In the genomic region with DNA sequence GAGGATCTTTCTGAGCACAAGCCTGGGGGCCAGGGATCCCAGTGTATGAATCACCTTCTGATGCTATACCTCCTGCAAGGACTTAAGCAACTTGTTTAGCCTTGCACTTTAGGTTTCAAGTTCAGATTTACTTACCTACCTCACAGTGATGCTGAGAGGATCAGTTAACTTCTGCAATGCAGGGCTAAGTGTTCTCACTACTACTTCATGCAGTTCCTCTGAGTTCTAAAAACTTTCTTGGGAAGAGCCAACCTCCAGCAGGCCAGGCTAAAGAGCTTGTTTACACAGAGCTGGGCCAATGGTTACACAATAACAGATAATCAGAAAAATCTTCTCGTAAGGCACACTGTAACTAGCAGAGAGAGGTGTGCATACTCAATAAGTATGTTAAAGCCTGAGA, we compare ENCODE assay signal across 13 cellular contexts. TPM values are rescaled to one million over a fixed set of nuclear protein-coding genes. Genes with fewer than 3 reads are reported as not detected.
DNase-seq lines count a peak whose midpoint lies in the region; TF ChIP-seq lines count a peak whose summit lies in the region.
"Had no signal": no experiment of that assay in that cellular context is flagged by ENCODE, and none has a peak within 500 bp of the region (broad histone marks: within the 10 kb centered on the region; RNA-seq: fewer than 3 reads in every experiment).

No MANE protein-coding gene starts in this region.

- no peak overlapping the region for H2AFZ ChIP-seq in hepatocyte

- no peak for TF ChIP-seq CTCF in hepatocyte (IDR thresholded peaks at IDR 0.05; ENCODE audit: poor library complexity)

- no peaks in the 10 kb centered on the region for H3K27me3 ChIP-seq in hepatocyte
- H3K27me3 ChIP-seq: uterus had no signal

- H3K4me3 ChIP-seq in hepatocyte: no peak overlapping the region
- H3K4me3 ChIP-seq in skeletal muscle cell (ENCODE audit: low read depth, low read length): no peak overlapping the region
- H3K4me3 ChIP-seq: uterus had no signal

- H4K20me1 ChIP-seq in hepatocyte (ENCODE audit: insufficient read depth, poor library complexity, severe bottlenecking): peaks cover 25% of the 10 kb centered on the region

- H3K4me1 ChIP-seq in hepatocyte (ENCODE audit: insufficient read depth): peaks cover 17% of the 10 kb centered on the region
- H3K4me1 ChIP-seq: uterus had no signal

- no peaks in the 10 kb centered on the region for H3K9me2 ChIP-seq in hepatocyte (replicated peaks; ENCODE audit: insufficient read depth)

- peak overlapping the region; percentile 97 for H3K27ac ChIP-seq in caudate nucleus (ENCODE audit: low read depth, low read length)
- peak overlapping the region; percentile 22 for H3K27ac ChIP-seq in hepatocyte
- H3K27ac ChIP-seq: uterus had no signal

- peaks cover under 1% of the 10 kb centered on the region for H3K36me3 ChIP-seq in hepatocyte (replicated peaks; ENCODE audit: insufficient read depth, low read depth)
- H3K36me3 ChIP-seq: uterus had no signal

- peak overlapping the region; percentile 35 for H3K4me2 ChIP-seq in hepatocyte

- no peaks in the 10 kb centered on the region for H3K9me3 ChIP-seq in hepatocyte (ENCODE audit: low read depth)
- H3K9me3 ChIP-seq: uterus had no signal

- WGBS in hepatocyte (ENCODE audit: low lambda C conversion rate, missing lambda C conversion rate): 44% methylated on average over 1 of the region's 1 CpG

- peaks cover 31% of the 10 kb centered on the region for H3K79me2 ChIP-seq in hepatocyte

- peak; percentile 34 for DNase-seq in HCEC 1CT
- no peak for DNase-seq in caudate nucleus (lab: John Stamatoyannopoulos, UW)
- peak; percentile 37 for DNase-seq in hepatocyte (ENCODE audit: low spot score)
- DNase-seq in skeletal muscle cell (ENCODE audit: low read depth): peak; percentile 65
- no peak for DNase-seq in SK-N-DZ (ENCODE audit: low spot score)
- no peak for DNase-seq in SKM-1 (lab: John Stamatoyannopoulos, UW; ENCODE audit: unreplicated experiment)
- no peak for DNase-seq in activated gamma-delta T cell treated with Interleukin-2 at 50 U/mL for 16 hours
- DNase-seq in NCI-H2227 treated with DMSO at 0.1 percent for 48 hours (lab: John Stamatoyannopoulos, UW): no peak
- DNase-seq: activated CD4-positive, alpha-beta T cell treated with anti-CD3 and anti-CD28 coated beads, Interleukin-2, amount 50 U/mL, for 1 hour; AML-193; NCI-H1105; T-helper 17 cell; uterus had no signal

RNA-seq across cellular contexts. Expression of a gene that starts 13.0 kb away (rescaled TPM):
- 56.0 and 57.3 TPM in 2 replicates for total RNA-seq in hepatocyte
- 19.1 and 20.9 TPM in 2 replicates for polyA plus RNA-seq in hepatocyte
- 51.3 and 65.9 TPM in 2 replicates for polyA plus RNA-seq in SK-N-DZ (2014; cell fraction: cytosol; rRNA removed)
- 40.5 and 41.9 TPM in 2 replicates for polyA plus RNA-seq in SK-N-DZ (2014; cell fraction: nucleus; rRNA removed)

RNA-seq across cellular contexts. Expression of a gene that starts 19.8 kb away (rescaled TPM):
- total RNA-seq in hepatocyte: 9.3 and 11.6 TPM in 2 replicates
- 23.3 and 27.4 TPM in 2 replicates for polyA plus RNA-seq in hepatocyte
- 10.0 and 12.3 TPM in 2 replicates for polyA plus RNA-seq in SK-N-DZ (2014; cell fraction: cytosol; rRNA removed)
- 40.2 TPM in 2 replicates for polyA plus RNA-seq in SK-N-DZ (2014; cell fraction: nucleus; rRNA removed)

RNA-seq across cellular contexts. Expression of a gene that starts 32.0 kb away (rescaled TPM):
- total RNA-seq in hepatocyte: 175 and 189 TPM in 2 replicates
- polyA plus RNA-seq in hepatocyte: 98.3 and 107 TPM in 2 replicates
- 480 and 539 TPM in 2 replicates for polyA plus RNA-seq in SK-N-DZ (2014; cell fraction: cytosol; rRNA removed)
- 1,112 and 1,249 TPM in 2 replicates for polyA plus RNA-seq in SK-N-DZ (2014; cell fraction: nucleus; rRNA removed)

Comparison
In these comparisons a context has a peak if more than half of its experiments do, and no peak if none do; other contexts are left out.
1. DNase-seq: peak in HCEC 1CT (single experiment), hepatocyte (single experiment) and skeletal muscle cell (single experiment); none in caudate nucleus (0 of 61), SK-N-DZ (single experiment), SKM-1 (single experiment), activated gamma-delta T cell treated with Interleukin-2 at 50 U/mL for 16 hours (single experiment) and NCI-H2227 treated with DMSO at 0.1 percent for 48 hours (single experiment).